ENCODE assay signal across 26 cellular contexts in the genomic region with DNA sequence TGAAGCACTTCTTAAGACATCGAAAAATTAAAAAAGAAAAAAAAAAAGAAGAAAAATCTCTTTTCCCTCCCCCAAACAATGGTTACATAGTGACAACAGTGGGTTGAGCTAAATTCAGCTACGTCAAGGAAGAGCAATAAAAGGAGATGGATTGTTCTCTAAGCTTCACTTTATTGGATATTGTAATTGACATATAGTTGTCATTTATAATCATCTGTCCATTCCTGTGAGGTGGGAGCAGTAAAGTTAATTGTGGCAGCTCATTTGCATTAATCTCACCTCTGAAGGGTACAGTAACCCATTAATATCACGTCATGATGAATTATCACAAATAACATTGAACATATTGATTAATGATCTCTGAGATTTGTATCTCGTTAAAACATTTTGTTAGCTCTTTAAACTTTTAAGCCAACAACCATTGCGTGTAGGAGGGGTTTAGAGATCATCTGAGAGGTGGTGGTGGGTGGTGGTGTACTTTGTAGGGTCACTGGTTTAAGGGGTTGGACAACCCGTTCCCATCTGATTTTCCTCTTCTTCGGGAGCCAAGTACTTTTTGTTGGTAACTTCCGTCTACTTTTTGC.
A peak's percentile ranks its signal among the peaks of the same experiment; 100 is the strongest.
DNase-seq lines count a peak whose midpoint lies in the region; ATAC-seq, FAIRE-seq and TF ChIP-seq lines count a peak whose summit lies in the region.
"Had no signal": no experiment of that assay in that cellular context is flagged by ENCODE, and none has a peak within 500 bp of the region (broad histone marks: within the 10 kb centered on the region; RNA-seq: fewer than 3 reads in every experiment).

No MANE protein-coding gene starts in this region.

- H4K20me1 ChIP-seq in HepG2 (ENCODE audit: insufficient read depth, low read length) = no peaks in the 10 kb centered on the region
- H4K20me1 ChIP-seq: BLaER1 had no signal

- no peak for FAIRE-seq in HepG2 (lab: Jason Lieb, UNC)
- FAIRE-seq: A204.1, GM12878, GM12892, GM18507 had no signal

- H3K27me3 ChIP-seq in right lobe of liver (no peaks in the 10 kb centered on the region), HepG2 (ENCODE audit: control insufficient read depth in 1 of 2, insufficient read depth in 2 of 2, low read length in 2 of 2) (no peaks in the 10 kb centered on the region)
- H3K27me3 ChIP-seq: BE2C, BLaER1 had no signal

- H2AFZ ChIP-seq in HepG2 (ENCODE audit: low read length) = no peak overlapping the region

- no peak for DNase-seq in right lobe of liver
- DNase-seq in HepG2 (ENCODE audit: low spot score) = no peak
- no peak for DNase-seq in left colon
- DNase-seq in caudate nucleus (lab: John Stamatoyannopoulos, UW) = no peak
- no peak for DNase-seq in SIG-M5 treated with dmso at 0.1 percent for 504 hours (lab: John Stamatoyannopoulos, UW; ENCODE audit: unreplicated experiment)
- DNase-seq: 8988T; ACHN; BE2C; C1 segment of cervical spinal cord; CD4-positive, alpha-beta memory T cell; CD4-positive, CD25-positive, alpha-beta regulatory T cell; CD8-positive, alpha-beta memory T cell; COR-L47; DMS 273 treated with DMSO at 0.1 percent for 48 hours; DMS153; DMS79; DND-41; EL; GDM1 had no signal

- H3K9me3 ChIP-seq in right lobe of liver (no peaks in the 10 kb centered on the region), HepG2 (ENCODE audit: low read length) (no peaks in the 10 kb centered on the region), HEK293 (ENCODE audit: control insufficient read depth, insufficient read depth, low read depth, low read length) (no peaks in the 10 kb centered on the region)
- H3K9me3 ChIP-seq: BE2C, BLaER1 had no signal

- no peak overlapping the region for H3K4me2 ChIP-seq in HepG2 (ENCODE audit: low read depth, low read length)
- H3K4me2 ChIP-seq: BLaER1 had no signal

- CTCF ChIA-PET in HepG2 (lab: Yijun Ruan, JAX; ENCODE audit: low intra/inter-chr PET ratio, low total read pairs) = no interaction called here
- CTCF ChIA-PET in HEK293 (lab: Yijun Ruan, JAX) = interaction anchor here (1.2 kb wide), 1 partner anchor 76 kb away, joined by 5 read pairs; no protein-coding TSS in a partner anchor

- 64% methylated on average over 8 of the region's 8 CpGs for WGBS in right lobe of liver (ENCODE audit: insufficient coverage, low coverage, low lambda C conversion rate, missing lambda C conversion rate)
- 94% methylated on average over 8 of the region's 8 CpGs for WGBS in HepG2 (ENCODE audit: low lambda C conversion rate)

- in situ Hi-C loops in HepG2 (cut with HindIII; ENCODE audit: extremely low pct_ligation_motif_present, low pct_unique_long_range_greater_than_20kb) = no loop called here

- TF ChIP-seq CTCF in right lobe of liver (IDR thresholded peaks at IDR 0.05) (no peak), HepG2 (CRISPR knock-in tag; IDR thresholded peaks at IDR 0.05) (no peak), HEK293 (tag by site-specific recombination; IDR thresholded peaks at IDR 0.05) (no peak)

- no peaks in the 10 kb centered on the region for H3K36me3 ChIP-seq in right lobe of liver
- no peaks in the 10 kb centered on the region for H3K36me3 ChIP-seq in HepG2 (replicated peaks in 1 of 2; ENCODE audit: control insufficient read depth in 1 of 2, insufficient read depth in 2 of 2, low read length in 2 of 2)
- H3K36me3 ChIP-seq in HEK293 (ENCODE audit: control insufficient read depth in 2 of 2, insufficient read depth in 1 of 2, low read length in 2 of 2) = no peaks in the 10 kb centered on the region
- H3K36me3 ChIP-seq: BE2C, BLaER1 had no signal

- intact Hi-C loops in right lobe of liver (cut with DNase I) = no loop called here
- intact Hi-C loops in HepG2 (cut with micrococcal nuclease; ENCODE audit: unreplicated experiment) = no loop called here
- intact Hi-C loops in left colon (cut with DNase I, micrococcal nuclease) = no loop called here

- ATAC-seq in right lobe of liver (no peak), HepG2 (no peak), left colon (peak; percentile 31), HG02763 (IDR thresholded peaks at IDR 0.05; ENCODE audit: unreplicated experiment) (no peak)
- ATAC-seq: GM12878 had no signal

- POLR2A ChIA-PET in HepG2 (lab: Yijun Ruan, JAX) (interaction anchor here (1.1 kb wide), 1 partner anchor 9 kb away, joined by 4 read pairs; no protein-coding TSS in a partner anchor), HEK293 (lab: Yijun Ruan, JAX) (no interaction called here)

- H3K9ac ChIP-seq in HepG2 (ENCODE audit: insufficient read depth, low read depth, low read length) = no peak overlapping the region
- H3K9ac ChIP-seq: BLaER1 had no signal

- no peak for TF ChIP-seq EP300 in HepG2 (IDR thresholded peaks at IDR 0.05; ENCODE audit: low read depth in 2 of 2, low read length in 2 of 2)
- no peak for TF ChIP-seq EP300 in HepG2 (CRISPR knock-in tag; IDR thresholded peaks at IDR 0.05; ENCODE audit: borderline replicate concordance)

- H3K4me3 ChIP-seq in right lobe of liver (no peak overlapping the region), HepG2 (replicated peaks in 1 of 3; ENCODE audit: insufficient read depth in 1 of 3, low read depth in 2 of 3, low read length in 3 of 3) (no peak overlapping the region), HEK293 (ENCODE audit: low read depth, low read length) (no peak overlapping the region)
- H3K4me3 ChIP-seq: BLaER1, GM12878 had no signal

- H3K4me1 ChIP-seq in right lobe of liver (peaks cover 0 to 5% (median 2%) of the 10 kb centered on the region in 4 donors), HepG2 (ENCODE audit: insufficient read depth, low read length) (peaks cover 27% of the 10 kb centered on the region), HEK293 (ENCODE audit: control insufficient read depth, insufficient read depth, low read length) (peaks cover 8% of the 10 kb centered on the region)
- H3K4me1 ChIP-seq: BE2C, BLaER1 had no signal

- TF ChIP-seq RAD21 in HepG2 (CRISPR knock-in tag; IDR thresholded peaks at IDR 0.05) = no peak

- TF ChIP-seq POLR2A in right lobe of liver (IDR thresholded peaks at IDR 0.05) = no peak
- no peak for TF ChIP-seq POLR2A in HepG2 (IDR thresholded peaks at IDR 0.05; ENCODE audit: insufficient read depth in 1 of 2, low read depth in 2 of 2, low read length in 2 of 2)

- BruUV-seq in HepG2 (replicated peaks; lab: Mats Ljungman, UMichigan) = no TSS peak

- H3K79me2 ChIP-seq in HepG2 (ENCODE audit: insufficient read depth, low read length) = no peaks in the 10 kb centered on the region

- H3K27ac ChIP-seq in right lobe of liver = peak overlapping the region in 2 of 3 donors; percentile 61 to 68
- no peak overlapping the region for H3K27ac ChIP-seq in HepG2 (ENCODE audit: extremely low read length, insufficient read depth, low read length)
- no peak overlapping the region for H3K27ac ChIP-seq in HEK293 (ENCODE audit: extremely low read depth, low read depth, low read length)
- no peak overlapping the region for H3K27ac ChIP-seq in caudate nucleus (ENCODE audit: low read depth, low read length)
- H3K27ac ChIP-seq: BLaER1 had no signal

TF ChIP-seq in HepG2, 621 proteins besides CTCF, POLR2A, EP300 and RAD21 (continues in another document):
- TF ChIP-seq MLX (CRISPR knock-in tag; IDR thresholded peaks at IDR 0.05) (no peak), JDP2 (CRISPR knock-in tag; IDR thresholded peaks at IDR 0.05; ENCODE audit: borderline replicate concordance) (no peak), ZNF781 (CRISPR knock-in tag; IDR thresholded peaks at IDR 0.05; ENCODE audit: borderline replicate concordance, not compliant biosample characterization) (no peak), ZNF672 (CRISPR knock-in tag; IDR thresholded peaks at IDR 0.05) (no peak), FOXA1 (IDR thresholded peaks at IDR 0.05) (no peak), FOXA1 (CRISPR knock-in tag; IDR thresholded peaks at IDR 0.05) (no peak), ZNF572 (CRISPR knock-in tag; IDR thresholded peaks at IDR 0.05) (no peak)

TF ChIP-seq in HEK293, 187 proteins besides CTCF, POLR2A, EP300 and RAD21 (continues in another document):
- no peak for TF ChIP-seq KLF8 (tag by site-specific recombination; IDR thresholded peaks at IDR 0.05)
- TF ChIP-seq, protein P1, sequence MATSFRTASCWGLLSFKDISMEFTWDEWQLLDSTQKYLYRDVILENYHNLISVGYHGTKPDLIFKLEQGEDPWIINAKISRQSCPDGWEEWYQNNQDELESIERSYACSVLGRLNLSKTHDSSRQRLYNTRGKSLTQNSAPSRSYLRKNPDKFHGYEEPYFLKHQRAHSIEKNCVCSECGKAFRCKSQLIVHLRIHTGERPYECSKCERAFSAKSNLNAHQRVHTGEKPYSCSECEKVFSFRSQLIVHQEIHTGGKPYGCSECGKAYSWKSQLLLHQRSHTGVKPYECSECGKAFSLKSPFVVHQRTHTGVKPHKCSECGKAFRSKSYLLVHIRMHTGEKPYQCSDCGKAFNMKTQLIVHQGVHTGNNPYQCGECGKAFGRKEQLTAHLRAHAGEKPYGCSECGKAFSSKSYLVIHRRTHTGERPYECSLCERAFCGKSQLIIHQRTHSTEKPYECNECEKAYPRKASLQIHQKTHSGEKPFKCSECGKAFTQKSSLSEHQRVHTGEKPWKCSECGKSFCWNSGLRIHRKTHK (tag by site-specific recombination; IDR thresholded peaks at IDR 0.05) = no peak
- no peak for TF ChIP-seq ZNF610 (tag by site-specific recombination; IDR thresholded peaks at IDR 0.05; ENCODE audit: borderline replicate concordance)
- TF ChIP-seq KLF10 (tag by site-specific recombination; IDR thresholded peaks at IDR 0.05) = no peak
- TF ChIP-seq ZNF24 (tag by site-specific recombination; IDR thresholded peaks at IDR 0.05) = no peak
- no peak for TF ChIP-seq ZFP69B (tag by site-specific recombination; IDR thresholded peaks at IDR 0.05)
- peak; percentile 43; the same call in 1 of the 2 replicates for TF ChIP-seq FEZF1 (tag by site-specific recombination; IDR thresholded peaks at IDR 0.05)
- no peak for TF ChIP-seq ZNF837 (tag by site-specific recombination; IDR thresholded peaks at IDR 0.05)
- no peak for TF ChIP-seq ZBTB49 (tag by site-specific recombination; IDR thresholded peaks at IDR 0.05; ENCODE audit: low read depth)
- no peak for TF ChIP-seq MZF1 (tag by site-specific recombination; IDR thresholded peaks at IDR 0.05; ENCODE audit: borderline replicate concordance)

Comparison
In these comparisons a context has a peak if more than half of its experiments do, and no peak if none do; other contexts are left out.
1. H3K27ac ChIP-seq: peak in right lobe of liver (2 of 3); none in HepG2 (single experiment), HEK293 (single experiment) and caudate nucleus (single experiment).